In genomic region chr11:78420255-78420764, GRCh38 we compare ENCODE assay signal across 8 cellular contexts. TPM values are rescaled to one million over a fixed set of nuclear protein-coding genes. Genes with fewer than 3 reads are reported as not detected.
DNase-seq lines count a peak whose midpoint lies in the region; ATAC-seq and TF ChIP-seq lines count a peak whose summit lies in the region.

No MANE protein-coding gene starts in this region.

- H3K36me3 ChIP-seq in cardiac muscle cell = no peaks in the 10 kb centered on the region

- H3K4me3 ChIP-seq in cardiac muscle cell = no peak overlapping the region

- ATAC-seq in activated naive CD8-positive, alpha-beta T cell treated with anti-CD3 and anti-CD28 coated beads, Interleukin-2, amount 10 ng/mL, durations not matched to agents 7 days and 5 days (ENCODE audit: low read depth) = no peak
- ATAC-seq in HG03045 (IDR thresholded peaks at IDR 0.05; ENCODE audit: unreplicated experiment) (no peak), GM18867 (IDR thresholded peaks at IDR 0.05; ENCODE audit: unreplicated experiment) (no peak)

- peaks cover 3% of the 10 kb centered on the region for H3K36me3 Mint-ChIP-seq in activated naive CD8-positive, alpha-beta T cell treated with anti-CD3 and anti-CD28 coated beads, Interleukin-2, amount 10 ng/mL, durations not matched to agents 7 days and 5 days

- H3K4me3 Mint-ChIP-seq in activated naive CD8-positive, alpha-beta T cell treated with anti-CD3 and anti-CD28 coated beads, Interleukin-2, amount 10 ng/mL, durations not matched to agents 7 days and 5 days = peak overlapping the region; percentile 21

- POLR2A ChIA-PET in HEK293T (lab: Yijun Ruan, JAX) = no interaction called here
- POLR2A ChIA-PET in activated naive CD8-positive, alpha-beta T cell treated with anti-CD3 and anti-CD28 coated beads, Interleukin-2, amount 10 ng/mL, durations not matched to agents 7 days and 5 days (lab: Charles Lee) = interaction anchor here (0.7 kb wide), 1 partner anchor 551 kb away, joined by 3 read pairs; no protein-coding TSS in a partner anchor

- no peaks in the 10 kb centered on the region for H3K27me3 ChIP-seq in cardiac muscle cell

- DNase-seq in HEK293T (ENCODE audit: extremely low spot score) (peak; percentile 31), RPMI7951 (ENCODE audit: low read depth) (peak; percentile 75), cardiac muscle cell (ENCODE audit: low read depth in 1 of 2, low spot score in 1 of 2) (peak; percentile 46 to 94), pons (ENCODE audit: low spot score) (peak; percentile 91)
- DNase-seq in activated naive CD8-positive, alpha-beta T cell treated with anti-CD3 and anti-CD28 coated beads, Interleukin-2, amount 10 ng/mL, durations not matched to agents 7 days and 5 days = peak; percentile 47

- H3K27ac ChIP-seq in C4-2B (no peak overlapping the region), cardiac muscle cell (no peak overlapping the region)

- H3K4me1 ChIP-seq in cardiac muscle cell (ENCODE audit: low read depth) = peaks cover 11% of the 10 kb centered on the region

- no peak overlapping the region for H3K27ac Mint-ChIP-seq in activated naive CD8-positive, alpha-beta T cell treated with anti-CD3 and anti-CD28 coated beads, Interleukin-2, amount 10 ng/mL, durations not matched to agents 7 days and 5 days

- H3K9me3 Mint-ChIP-seq in activated naive CD8-positive, alpha-beta T cell treated with anti-CD3 and anti-CD28 coated beads, Interleukin-2, amount 10 ng/mL, durations not matched to agents 7 days and 5 days = no peaks in the 10 kb centered on the region

- peaks cover 46% of the 10 kb centered on the region for H3K4me1 Mint-ChIP-seq in activated naive CD8-positive, alpha-beta T cell treated with anti-CD3 and anti-CD28 coated beads, Interleukin-2, amount 10 ng/mL, durations not matched to agents 7 days and 5 days

- H3K27me3 Mint-ChIP-seq in activated naive CD8-positive, alpha-beta T cell treated with anti-CD3 and anti-CD28 coated beads, Interleukin-2, amount 10 ng/mL, durations not matched to agents 7 days and 5 days = peaks cover 34% of the 10 kb centered on the region

- H3K9me3 ChIP-seq in cardiac muscle cell (ENCODE audit: low read depth) = no peaks in the 10 kb centered on the region

- CTCF ChIA-PET in HEK293T (lab: Yijun Ruan, JAX) = interaction anchor here (1.1 to 5.6 kb wide), 3 partner anchors 10 to 145 kb away, joined by 3 to 25 read pairs (median 5); no protein-coding TSS in a partner anchor

- TF ChIP-seq CTCF in C4-2B (conservative IDR thresholded peaks at IDR 0.05) (peak; percentile 73), cardiac muscle cell (IDR thresholded peaks at IDR 0.05; ENCODE audit: low read depth, low read length) (peak; percentile 72)

TF ChIP-seq in HEK293T, 16 proteins besides CTCF, POLR2A, EP300 and RAD21:
- TF ChIP-seq LEF1 (IDR thresholded peaks at IDR 0.05; ENCODE audit: borderline replicate concordance) = no peak
- no peak for TF ChIP-seq FOXA1 (IDR thresholded peaks at IDR 0.05)
- TF ChIP-seq BHLHE40 (IDR thresholded peaks at IDR 0.05; ENCODE audit: borderline replicate concordance) = no peak
- TF ChIP-seq SP1 (IDR thresholded peaks at IDR 0.05) = no peak
- TF ChIP-seq ELF4 (IDR thresholded peaks at IDR 0.05) = no peak
- TF ChIP-seq L3MBTL2 (conservative IDR thresholded peaks at IDR 0.05) = no peak
- no peak for TF ChIP-seq ZNF384 (IDR thresholded peaks at IDR 0.05)
- no peak for TF ChIP-seq ARNT (IDR thresholded peaks at IDR 0.05)
- TF ChIP-seq PKNOX1 (IDR thresholded peaks at IDR 0.05) = no peak
- TF ChIP-seq FOXM1 (IDR thresholded peaks at IDR 0.05; ENCODE audit: borderline replicate concordance) = no peak
- no peak for TF ChIP-seq FOXK2 (IDR thresholded peaks at IDR 0.05)
- TF ChIP-seq CTBP1 (IDR thresholded peaks at IDR 0.05; ENCODE audit: borderline replicate concordance) = no peak
TF ChIP-seq in HEK293T: peak in this region for 0.

RNA-seq across cellular contexts. Expression of gene GAB2, which starts 2.7 kb away (rescaled TPM):
- total RNA-seq in RPMI7951 (2014; rRNA removed; shearing (Covaris generic)) = 5.0 and 6.1 TPM in 2 replicates
- total RNA-seq in activated naive CD8-positive, alpha-beta T cell treated with anti-CD3 and anti-CD28 coated beads, Interleukin-2, amount 10 ng/mL, durations not matched to agents 7 days and 5 days = 1 to 10 TPM; 7.1 to 7.5 TPM
- 7.2 and 18.0 TPM in 2 replicates for total RNA-seq in cardiac muscle cell
- polyA plus RNA-seq in cardiac muscle cell = 5.3 and 8.6 TPM in 2 replicates

Comparison
In these comparisons a context has a peak if more than half of its experiments do, and no peak if none do; other contexts are left out.
1. DNase-seq: peak in every context shown above with its lines; median percentile 91 in pons; 75 in RPMI7951; 70 in cardiac muscle cell; 47 in activated naive CD8-positive, alpha-beta T cell treated with anti-CD3 and anti-CD28 coated beads, Interleukin-2, amount 10 ng/mL, durations not matched to agents 7 days and 5 days; 31 in HEK293T.